2 cellular contexts compared by ENCODE assay signal in the genomic region with DNA sequence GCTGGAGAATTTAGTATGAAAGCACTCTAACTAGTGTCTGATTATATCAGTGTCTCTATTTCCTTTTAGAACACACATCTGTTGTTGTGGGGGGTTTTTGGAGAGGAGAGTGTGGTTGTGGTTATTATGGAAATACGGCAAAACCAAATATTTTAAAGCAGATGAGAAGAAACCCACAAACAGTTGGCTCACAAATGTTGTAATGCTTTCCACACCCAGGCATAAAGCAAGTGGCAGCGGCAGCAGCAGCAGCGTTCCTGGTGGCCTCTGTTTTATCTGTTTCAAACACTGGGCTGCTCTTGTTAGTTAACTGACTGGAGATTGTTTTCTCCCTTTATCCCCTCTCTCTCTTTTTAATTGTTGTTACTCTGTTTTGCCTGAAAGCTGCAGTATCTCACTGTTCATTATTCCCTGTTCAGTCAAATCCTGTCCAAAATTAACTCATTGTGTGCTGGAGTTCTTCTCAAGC.
A peak's percentile ranks its signal among the peaks of the same experiment; 100 is the strongest.
TF ChIP-seq lines count a peak whose summit lies in the region.

No MANE protein-coding gene starts in this region.

TF ChIP-seq in IMR-90, 13 proteins besides CTCF, POLR2A, EP300 and RAD21:
- TF ChIP-seq MXI1 (IDR thresholded peaks at IDR 0.05; ENCODE audit: borderline replicate concordance, low read depth, low read length) (no peak), BHLHE40 (IDR thresholded peaks at IDR 0.05; ENCODE audit: low read depth, low read length) (no peak), ELK1 (IDR thresholded peaks at IDR 0.05; ENCODE audit: borderline replicate concordance, low read depth, low read length) (no peak), CHD1 (IDR thresholded peaks at IDR 0.05; ENCODE audit: low read depth, low read length) (no peak), MAFK (IDR thresholded peaks at IDR 0.05; ENCODE audit: low read depth, low read length) (no peak)
TF ChIP-seq in IMR-90: peak in this region for 0.

TF ChIP-seq in GM12878, 131 proteins besides CTCF, POLR2A, EP300 and RAD21:
- TF ChIP-seq MXI1 (IDR thresholded peaks at IDR 0.05; ENCODE audit: low read depth, low read length) (no peak), RUNX3 (IDR thresholded peaks at IDR 0.05; ENCODE audit: low read length) (peak; percentile 52), BMI1 (IDR thresholded peaks at IDR 0.05; ENCODE audit: borderline replicate concordance) (no peak), IKZF2 (IDR thresholded peaks at IDR 0.05) (peak; percentile 65 to 78; a peak in 3 of 4 replicates), MTA2 (IDR thresholded peaks at IDR 0.05; ENCODE audit: low read depth) (peak; percentile 64), SREBF2 (IDR thresholded peaks at IDR 0.05; ENCODE audit: low read length) (no peak), ATF2 (IDR thresholded peaks at IDR 0.05; ENCODE audit: low read length) (0 out of 2 replicates have a peak, but pooled peaks have one; percentile 21), DPF2 (IDR thresholded peaks at IDR 0.05) (peak; percentile 55; the same call in 1 of the 2 replicates), ATF7 (IDR thresholded peaks at IDR 0.05; ENCODE audit: low read depth) (peak; percentile 48; the same call in 1 of the 2 replicates), NBN (IDR thresholded peaks at IDR 0.05) (0 out of 2 replicates have a peak, but pooled peaks have one; percentile 41), POLR2AphosphoS5 (IDR thresholded peaks at IDR 0.05; ENCODE audit: low read length) (no peak), IKZF1 (conservative IDR thresholded peaks at IDR 0.05) (peak; percentile 66)
- TF ChIP-seq, protein P1, sequence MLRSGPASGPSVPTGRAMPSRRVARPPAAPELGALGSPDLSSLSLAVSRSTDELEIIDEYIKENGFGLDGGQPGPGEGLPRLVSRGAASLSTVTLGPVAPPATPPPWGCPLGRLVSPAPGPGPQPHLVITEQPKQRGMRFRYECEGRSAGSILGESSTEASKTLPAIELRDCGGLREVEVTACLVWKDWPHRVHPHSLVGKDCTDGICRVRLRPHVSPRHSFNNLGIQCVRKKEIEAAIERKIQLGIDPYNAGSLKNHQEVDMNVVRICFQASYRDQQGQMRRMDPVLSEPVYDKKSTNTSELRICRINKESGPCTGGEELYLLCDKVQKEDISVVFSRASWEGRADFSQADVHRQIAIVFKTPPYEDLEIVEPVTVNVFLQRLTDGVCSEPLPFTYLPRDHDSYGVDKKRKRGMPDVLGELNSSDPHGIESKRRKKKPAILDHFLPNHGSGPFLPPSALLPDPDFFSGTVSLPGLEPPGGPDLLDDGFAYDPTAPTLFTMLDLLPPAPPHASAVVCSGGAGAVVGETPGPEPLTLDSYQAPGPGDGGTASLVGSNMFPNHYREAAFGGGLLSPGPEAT (IDR thresholded peaks at IDR 0.05; ENCODE audit: low read depth): peak; percentile 38; the same call in 1 of the 2 replicates
